In genomic region chr12:21334771-21335325, GRCh38 we compare ENCODE assay signal across 28 cellular contexts. TPM values are rescaled to one million over a fixed set of nuclear protein-coding genes. Genes with fewer than 3 reads are reported as not detected.
"Had no signal": no experiment of that assay in that cellular context is flagged by ENCODE, and none has a peak within 500 bp of the region (broad histone marks: within the 10 kb centered on the region; RNA-seq: fewer than 3 reads in every experiment).

Gene SLCO1A2, minus strand, starts transcription at chr12:21334917. Its CDS starts 270 bp downstream, at chr12:21334647.

- H3K4me1 ChIP-seq: adrenal gland, foreskin keratinocyte, prostate gland, spleen, testis, transverse colon had no signal

- ATAC-seq: activated CD4-positive, CD25-positive, alpha-beta regulatory T cell treated with anti-CD3 and anti-CD28 coated beads, Interleukin-2, amount 50 U/mL, for 24 hours; effector memory CD8-positive, alpha-beta T cell; esophagus mucosa; foreskin keratinocyte had no signal

- H3K27ac ChIP-seq: adrenal gland, brain microvascular endothelial cell, coronary artery, foreskin keratinocyte, ovary, prostate gland, spleen, testis, transverse colon, WERI-Rb-1 had no signal

- H3K9me3 ChIP-seq: adrenal gland, ovary, prostate gland, testis had no signal

- H3K36me3 Mint-ChIP-seq: activated naive CD8-positive, alpha-beta T cell had no signal

- H3K27ac Mint-ChIP-seq: activated naive CD8-positive, alpha-beta T cell; effector memory CD8-positive, alpha-beta T cell; nephron progenitor cell; T-helper 1 cell treated with Interleukin-12 subunit alpha and Interleukin-12 subunit beta and Interleukin-4 antibody, amounts not matched to agents 30 μg/mL and 1 μg/mL, for 36 hours had no signal

- H3K4me3 Mint-ChIP-seq: activated naive CD8-positive, alpha-beta T cell; effector memory CD8-positive, alpha-beta T cell; nephron progenitor cell; T-helper 1 cell treated with Interleukin-12 subunit alpha and Interleukin-12 subunit beta and Interleukin-4 antibody, amounts not matched to agents 30 μg/mL and 1 μg/mL, for 36 hours had no signal

- DNase-seq: activated CD4-positive, alpha-beta T cell treated with anti-CD3 and anti-CD28 coated beads for 48 hours; activated CD4-positive, alpha-beta T cell treated with anti-CD3 and anti-CD28 coated beads, Interleukin-2, amount 50 U/mL, for 48 hours; activated CD8-positive, alpha-beta memory T cell treated with anti-CD3 and anti-CD28 coated beads for 24 hours; activated effector memory CD4-positive, alpha-beta T cell treated with Interleukin-2 at 50 U/mL for 16 hours; activated naive CD4-positive, alpha-beta T cell treated with Interleukin-2 at 50 U/mL for 16 hours; adrenal gland; brain microvascular endothelial cell; effector memory CD8-positive, alpha-beta T cell; foreskin keratinocyte; mammary epithelial cell; nephron progenitor cell; ovary; spleen; stimulated activated naive CD4-positive, alpha-beta T cell; SW 1271; T1000; testis; transverse colon; WERI-Rb-1 had no signal

- H3K27me3 ChIP-seq: adrenal gland, brain microvascular endothelial cell, foreskin keratinocyte, ovary, spleen, testis, transverse colon had no signal

- H3K9me3 Mint-ChIP-seq: effector memory CD8-positive, alpha-beta T cell had no signal

RNA-seq across cellular contexts. Expression of gene SLCO1A2, which starts in this region (rescaled TPM):
- total RNA-seq: adrenal gland, cardiac septum, esophagus mucosa, foreskin keratinocyte, glomerular endothelial cell, mammary epithelial cell, mucosa of gallbladder, transverse colon had no signal
